In genomic region chr4:142961866-142962265, GRCh38 we compare ENCODE assay signal across 10 cellular contexts.
A peak's percentile ranks its signal among the peaks of the same experiment; 100 is the strongest.
DNase-seq lines count a peak whose midpoint lies in the region; ATAC-seq and TF ChIP-seq lines count a peak whose summit lies in the region.
"Had no signal": no experiment of that assay in that cellular context is flagged by ENCODE, and none has a peak within 500 bp of the region (broad histone marks: within the 10 kb centered on the region; RNA-seq: fewer than 3 reads in every experiment).

No MANE protein-coding gene starts in this region.

- peaks cover 40% of the 10 kb centered on the region for H3K4me1 Mint-ChIP-seq in CD14-positive monocyte

- no peaks in the 10 kb centered on the region for H3K27me3 Mint-ChIP-seq in CD14-positive monocyte (ENCODE audit: low read depth in 3 of 3)

- intact Hi-C loops in CD14-positive monocyte (cut with micrococcal nuclease), result no loop called here
- intact Hi-C loops in lower lobe of right lung (cut with DNase I), result no loop called here

- H3K36me3 ChIP-seq in lower lobe of right lung, result no peaks in the 10 kb centered on the region
- H3K36me3 ChIP-seq: BE2C had no signal

- peaks cover 8 to 21% (median 11%) of the 10 kb centered on the region in 7 donors for H3K9me3 Mint-ChIP-seq in CD14-positive monocyte

- DNase-seq in CD14-positive monocyte (ENCODE audit: low spot score), result no peak
- peak; percentile 93 for DNase-seq in SIG-M5 treated with dmso at 0.1 percent for 504 hours (lab: John Stamatoyannopoulos, UW; ENCODE audit: unreplicated experiment)
- no peak for DNase-seq in lower lobe of right lung
- DNase-seq in NCI-H1694 treated with DMSO at 0.1 percent for 48 hours (lab: John Stamatoyannopoulos, UW), result no peak
- DNase-seq in erythroblast (lab: John Stamatoyannopoulos, UW), result no peak
- no peak for DNase-seq in A172 (ENCODE audit: low spot score)
- DNase-seq in SHP77 treated with DMSO at 0.1 percent for 48 hours (lab: John Stamatoyannopoulos, UW), result no peak
- DNase-seq: BE2C had no signal

- TF ChIP-seq CTCF in CD14-positive monocyte (IDR thresholded peaks at IDR 0.05) (no peak), lower lobe of right lung (IDR thresholded peaks at IDR 0.05) (no peak)

- H3K36me3 Mint-ChIP-seq in CD14-positive monocyte, result peaks cover 2 to 8% of the 10 kb centered on the region in 2 donors

- no peak overlapping the region for H3K4me3 ChIP-seq in lower lobe of right lung

- H3K27ac ChIP-seq in lower lobe of right lung, result peak overlapping the region; percentile 3

- peak overlapping the region; percentile 81 to 95 (median 92) for H3K27ac Mint-ChIP-seq in CD14-positive monocyte

- H3K4me1 ChIP-seq in lower lobe of right lung, result no peaks in the 10 kb centered on the region
- H3K4me1 ChIP-seq: BE2C had no signal

- no peaks in the 10 kb centered on the region for H3K9me3 ChIP-seq in lower lobe of right lung
- H3K9me3 ChIP-seq: BE2C had no signal

- H3K27me3 ChIP-seq in lower lobe of right lung (ENCODE audit: low read depth), result no peaks in the 10 kb centered on the region

- no peak for TF ChIP-seq POLR2A in erythroblast (IDR thresholded peaks at IDR 0.05; ENCODE audit: low read length)

- ATAC-seq in HG02852 (IDR thresholded peaks at IDR 0.05; ENCODE audit: unreplicated experiment) (peak; percentile 68), lower lobe of right lung (peak; percentile 79 to 85)
- ATAC-seq: SK-N-SH treated with all-trans-retinoic acid at 6 μM for 48 hours had no signal

- H3K4me3 Mint-ChIP-seq in CD14-positive monocyte, result peak overlapping the region in 1 of 2 donors; percentile 79
